Comparison of ENCODE assay signal across 1 cellular context in the genomic region with DNA sequence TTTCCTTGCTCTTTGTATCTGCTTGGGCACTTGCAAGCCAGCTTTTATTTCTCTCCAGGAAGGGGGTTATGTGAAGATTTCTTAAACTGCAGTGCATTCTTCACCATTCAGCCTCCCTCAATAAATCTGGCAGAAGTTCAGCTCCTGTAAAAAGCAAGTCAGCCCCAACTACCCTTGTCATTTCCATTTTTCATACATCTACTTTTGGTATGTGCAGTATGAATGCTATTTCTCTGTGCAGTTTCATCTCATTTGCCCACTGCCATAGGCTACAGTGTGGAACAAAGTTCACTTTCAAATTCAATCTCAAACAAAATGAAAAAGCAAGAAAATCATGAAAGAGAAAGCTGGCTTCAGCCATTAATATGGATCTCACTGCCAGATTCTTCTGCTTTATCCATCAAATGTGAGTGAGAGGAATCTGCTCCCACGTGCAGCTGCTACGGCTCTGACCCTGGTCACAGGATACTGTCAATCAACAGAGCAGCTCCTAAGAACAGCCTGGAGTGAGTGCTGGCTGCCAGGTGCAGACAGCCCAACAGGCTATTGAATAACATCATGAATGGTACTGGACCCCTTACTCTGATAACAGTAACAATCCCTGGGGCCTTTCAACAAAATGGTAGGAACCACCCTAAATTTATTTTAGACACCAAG.
TF ChIP-seq lines count a peak whose summit lies in the region.

No MANE protein-coding gene starts in this region.

TF ChIP-seq in GM23338, 12 proteins besides CTCF, POLR2A, EP300 and RAD21 (continued from another document):
- TF ChIP-seq, protein P1, sequence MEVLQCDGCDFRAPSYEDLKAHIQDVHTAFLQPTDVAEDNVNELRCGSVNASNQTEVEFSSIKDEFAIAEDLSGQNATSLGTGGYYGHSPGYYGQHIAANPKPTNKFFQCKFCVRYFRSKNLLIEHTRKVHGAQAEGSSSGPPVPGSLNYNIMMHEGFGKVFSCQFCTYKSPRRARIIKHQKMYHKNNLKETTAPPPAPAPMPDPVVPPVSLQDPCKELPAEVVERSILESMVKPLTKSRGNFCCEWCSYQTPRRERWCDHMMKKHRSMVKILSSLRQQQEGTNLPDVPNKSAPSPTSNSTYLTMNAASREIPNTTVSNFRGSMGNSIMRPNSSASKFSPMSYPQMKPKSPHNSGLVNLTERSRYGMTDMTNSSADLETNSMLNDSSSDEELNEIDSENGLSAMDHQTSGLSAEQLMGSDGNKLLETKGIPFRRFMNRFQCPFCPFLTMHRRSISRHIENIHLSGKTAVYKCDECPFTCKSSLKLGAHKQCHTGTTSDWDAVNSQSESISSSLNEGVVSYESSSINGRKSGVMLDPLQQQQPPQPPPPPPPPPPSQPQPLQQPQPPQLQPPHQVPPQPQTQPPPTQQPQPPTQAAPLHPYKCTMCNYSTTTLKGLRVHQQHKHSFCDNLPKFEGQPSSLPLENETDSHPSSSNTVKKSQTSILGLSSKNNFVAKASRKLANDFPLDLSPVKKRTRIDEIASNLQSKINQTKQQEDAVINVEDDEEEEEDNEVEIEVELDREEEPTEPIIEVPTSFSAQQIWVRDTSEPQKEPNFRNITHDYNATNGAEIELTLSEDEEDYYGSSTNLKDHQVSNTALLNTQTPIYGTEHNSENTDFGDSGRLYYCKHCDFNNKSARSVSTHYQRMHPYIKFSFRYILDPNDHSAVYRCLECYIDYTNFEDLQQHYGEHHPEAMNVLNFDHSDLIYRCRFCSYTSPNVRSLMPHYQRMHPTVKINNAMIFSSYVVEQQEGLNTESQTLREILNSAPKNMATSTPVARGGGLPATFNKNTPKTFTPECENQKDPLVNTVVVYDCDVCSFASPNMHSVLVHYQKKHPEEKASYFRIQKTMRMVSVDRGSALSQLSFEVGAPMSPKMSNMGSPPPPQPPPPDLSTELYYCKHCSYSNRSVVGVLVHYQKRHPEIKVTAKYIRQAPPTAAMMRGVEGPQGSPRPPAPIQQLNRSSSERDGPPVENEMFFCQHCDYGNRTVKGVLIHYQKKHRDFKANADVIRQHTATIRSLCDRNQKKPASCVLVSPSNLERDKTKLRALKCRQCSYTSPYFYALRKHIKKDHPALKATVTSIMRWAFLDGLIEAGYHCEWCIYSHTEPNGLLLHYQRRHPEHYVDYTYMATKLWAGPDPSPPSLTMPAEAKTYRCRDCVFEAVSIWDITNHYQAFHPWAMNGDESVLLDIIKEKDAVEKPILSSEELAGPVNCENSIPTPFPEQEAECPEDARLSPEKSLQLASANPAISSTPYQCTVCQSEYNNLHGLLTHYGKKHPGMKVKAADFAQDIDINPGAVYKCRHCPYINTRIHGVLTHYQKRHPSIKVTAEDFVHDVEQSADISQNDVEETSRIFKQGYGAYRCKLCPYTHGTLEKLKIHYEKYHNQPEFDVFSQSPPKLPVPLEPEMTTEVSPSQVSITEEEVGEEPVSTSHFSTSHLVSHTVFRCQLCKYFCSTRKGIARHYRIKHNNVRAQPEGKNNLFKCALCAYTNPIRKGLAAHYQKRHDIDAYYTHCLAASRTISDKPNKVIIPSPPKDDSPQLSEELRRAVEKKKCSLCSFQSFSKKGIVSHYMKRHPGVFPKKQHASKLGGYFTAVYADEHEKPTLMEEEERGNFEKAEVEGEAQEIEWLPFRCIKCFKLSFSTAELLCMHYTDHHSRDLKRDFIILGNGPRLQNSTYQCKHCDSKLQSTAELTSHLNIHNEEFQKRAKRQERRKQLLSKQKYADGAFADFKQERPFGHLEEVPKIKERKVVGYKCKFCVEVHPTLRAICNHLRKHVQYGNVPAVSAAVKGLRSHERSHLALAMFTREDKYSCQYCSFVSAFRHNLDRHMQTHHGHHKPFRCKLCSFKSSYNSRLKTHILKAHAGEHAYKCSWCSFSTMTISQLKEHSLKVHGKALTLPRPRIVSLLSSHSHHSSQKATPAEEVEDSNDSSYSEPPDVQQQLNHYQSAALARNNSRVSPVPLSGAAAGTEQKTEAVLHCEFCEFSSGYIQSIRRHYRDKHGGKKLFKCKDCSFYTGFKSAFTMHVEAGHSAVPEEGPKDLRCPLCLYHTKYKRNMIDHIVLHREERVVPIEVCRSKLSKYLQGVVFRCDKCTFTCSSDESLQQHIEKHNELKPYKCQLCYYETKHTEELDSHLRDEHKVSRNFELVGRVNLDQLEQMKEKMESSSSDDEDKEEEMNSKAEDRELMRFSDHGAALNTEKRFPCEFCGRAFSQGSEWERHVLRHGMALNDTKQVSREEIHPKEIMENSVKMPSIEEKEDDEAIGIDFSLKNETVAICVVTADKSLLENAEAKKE (CRISPR knock-in tag; IDR thresholded peaks at IDR 0.05): no peak
- no peak for TF ChIP-seq STAT1 (IDR thresholded peaks at IDR 0.05; ENCODE audit: unreplicated experiment)
- no peak for TF ChIP-seq NANOG (IDR thresholded peaks at IDR 0.05; ENCODE audit: borderline replicate concordance)
